In the genomic region with DNA sequence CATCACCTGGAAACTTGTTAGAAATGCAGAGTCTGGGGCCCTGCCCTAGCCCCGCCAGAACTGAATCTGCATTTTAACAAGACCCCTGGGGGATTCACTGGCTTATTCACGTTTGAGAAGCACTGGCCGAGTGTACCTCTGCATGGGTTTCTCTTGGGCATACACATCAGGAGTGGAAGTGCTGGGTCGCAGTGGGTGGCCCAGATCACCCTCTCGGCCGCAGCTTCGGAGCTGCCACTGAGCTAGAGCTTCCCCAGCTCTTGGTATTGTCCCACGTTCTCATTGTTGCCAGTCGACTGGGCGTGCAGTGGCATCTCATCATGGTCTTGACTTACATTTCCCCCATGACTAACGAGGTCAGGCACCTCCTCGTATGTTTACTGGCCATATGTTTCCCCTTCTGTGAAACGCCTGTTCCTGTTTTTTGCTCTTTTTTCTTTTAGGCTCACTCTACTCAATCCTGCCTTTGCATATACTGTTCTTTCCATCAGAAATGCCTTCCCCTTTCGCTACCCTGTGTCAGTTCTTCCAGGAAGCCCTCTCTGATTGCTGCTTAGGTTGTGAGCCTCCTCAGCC, we compare ENCODE assay signal across 31 cellular contexts. TPM values are rescaled to one million over a fixed set of nuclear protein-coding genes. Genes with fewer than 3 reads are reported as not detected.
DNase-seq lines count a peak whose midpoint lies in the region; FAIRE-seq and TF ChIP-seq lines count a peak whose summit lies in the region.
"Had no signal": no experiment of that assay in that cellular context is flagged by ENCODE, and none has a peak within 500 bp of the region (broad histone marks: within the 10 kb centered on the region; RNA-seq: fewer than 3 reads in every experiment).

No MANE protein-coding gene starts in this region.

- no peak overlapping the region for H3K4me3 Mint-ChIP-seq in MCF 10A (ENCODE audit: unreplicated experiment)
- H3K4me3 Mint-ChIP-seq: central memory CD8-positive, alpha-beta T cell; HFFc6; natural killer cell; stimulated activated memory B cell treated with anti-CD40 and anti-IgM and Interleukin-4, amounts not matched to agents 10 μg/mL and 1 μg/mL and 100 μg/mL, for 72 hours had no signal

- no peak overlapping the region for H2BK20ac ChIP-seq in H1 (ENCODE audit: low read length)

- peaks cover 14% of the 10 kb centered on the region; the same call in 1 of the 2 replicates for H3K23me2 ChIP-seq in H1 (ENCODE audit: low read depth, low read length)

- H3K56ac ChIP-seq in H1 (replicated peaks; ENCODE audit: insufficient read length, low read depth, low read length): no peak overlapping the region

- H3K79me1 ChIP-seq in H1 (ENCODE audit: low read depth, low read length): no peaks in the 10 kb centered on the region

- H3K36me3 Mint-ChIP-seq in MCF 10A (ENCODE audit: insufficient read depth, unreplicated experiment): no peaks in the 10 kb centered on the region
- H3K36me3 Mint-ChIP-seq: natural killer cell; stimulated activated memory B cell treated with anti-CD40 and anti-IgM and Interleukin-4, amounts not matched to agents 10 μg/mL and 1 μg/mL and 100 μg/mL, for 72 hours had no signal

- no peak overlapping the region for H3K27ac ChIP-seq in H1 (ENCODE audit: low read depth, low read length)
- H3K27ac ChIP-seq in OCI-LY7 (ENCODE audit: low read depth, low read length, poor library complexity, severe bottlenecking): no peak overlapping the region
- H3K27ac ChIP-seq: 22Rv1, body of pancreas, esophagus muscularis mucosa, heart right ventricle, RWPE1, WERI-Rb-1 had no signal

- TF ChIP-seq EP300 in H1 (IDR thresholded peaks at IDR 0.05; ENCODE audit: borderline replicate concordance in 1 of 2, low read depth in 2 of 2, low read length in 2 of 2): no peak

- no peak overlapping the region for H4K91ac ChIP-seq in H1 (replicated peaks; ENCODE audit: insufficient read length, low read length)

- H2BK120ac ChIP-seq in H1 (replicated peaks; ENCODE audit: low read depth, low read length): no peak overlapping the region

- H4K5ac ChIP-seq in H1 (ENCODE audit: insufficient read length, low read depth, low read length): no peak overlapping the region

- H2BK15ac ChIP-seq in H1 (ENCODE audit: low read length): no peak overlapping the region

- H2BK12ac ChIP-seq in H1 (ENCODE audit: low read depth, low read length): no peak overlapping the region

- no peak for TF ChIP-seq POLR2A in H1 (IDR thresholded peaks at IDR 0.05; ENCODE audit: control extremely low read depth in 1 of 2, low read depth in 2 of 2, low read length in 2 of 2)

- H3K4ac ChIP-seq in H1 (replicated peaks; ENCODE audit: insufficient read length, low read depth, low read length): no peak overlapping the region

- H3K9me3 Mint-ChIP-seq in MCF 10A (ENCODE audit: unreplicated experiment): no peaks in the 10 kb centered on the region
- H3K9me3 Mint-ChIP-seq: activated T-helper 2 cell treated with anti-CD3 and anti-CD28 coated beads, Interferon-gamma antibody, Interleukin-2, Interleukin-4, amounts not matched to agents 10 μg/mL and 5 μg/mL and 100 μg/mL, durations not matched to agents 14 hours and 24 hours and 36 hours; central memory CD8-positive, alpha-beta T cell; HFFc6; natural killer cell; stimulated activated memory B cell treated with anti-CD40 and anti-IgM and Interleukin-4, amounts not matched to agents 10 μg/mL and 1 μg/mL and 100 μg/mL, for 72 hours had no signal

- POLR2A ChIA-PET in H1 (lab: Charles Lee; ENCODE audit: partially characterized antibody) (interaction anchor here (1.5 kb wide), 1 partner anchor 66 kb away, joined by 3 read pairs; a partner anchor contains a TSS), MCF 10A (lab: Yijun Ruan, JAX) (interaction anchor here (0.6 kb wide), 1 partner anchor 458 kb away, joined by 3 read pairs; no protein-coding TSS in a partner anchor), OCI-LY7 (lab: Charles Lee) (interaction anchor here (0.7 kb wide), 1 partner anchor 169 kb away, joined by 4 read pairs; no protein-coding TSS in a partner anchor)

- no peaks in the 10 kb centered on the region for H3K79me2 ChIP-seq in H1 (ENCODE audit: control insufficient read depth in 1 of 2, insufficient read depth in 2 of 2, low read length in 2 of 2)
- no peaks in the 10 kb centered on the region for H3K79me2 ChIP-seq in OCI-LY7 (ENCODE audit: insufficient read depth, low read depth, low read length)

- peaks cover 88% of the 10 kb centered on the region for H3K27me3 Mint-ChIP-seq in MCF 10A (ENCODE audit: insufficient read depth, unreplicated experiment)

- H2AK5ac ChIP-seq in H1 (ENCODE audit: low read depth, low read length): no peak overlapping the region

- H2AFZ ChIP-seq in H1 (ENCODE audit: low read length): no peak overlapping the region
- no peak overlapping the region for H2AFZ ChIP-seq in OCI-LY7 (ENCODE audit: low read length)

- CTCF ChIA-PET in H1 (lab: Charles Lee; ENCODE audit: partially characterized antibody) (interaction anchor here (0.8 to 0.9 kb wide), 2 partner anchors 96 to 137 kb away, joined by 3 to 4 read pairs; no protein-coding TSS in a partner anchor), MCF 10A (lab: Yijun Ruan, JAX) (no interaction called here), OCI-LY7 (lab: Charles Lee; ENCODE audit: unreplicated experiment) (no interaction called here)

- BruUV-seq in MCF 10A (replicated peaks; lab: Mats Ljungman, UMichigan) (no TSS peak), OCI-LY7 (replicated peaks; lab: Mats Ljungman, UMichigan) (no TSS peak)

- intact Hi-C loops in MCF 10A (cut with micrococcal nuclease) (no loop called here), OCI-LY7 (cut with micrococcal nuclease; ENCODE audit: unreplicated experiment) (no loop called here)

- no peak overlapping the region for H4K8ac ChIP-seq in H1 (ENCODE audit: extremely low read depth, insufficient read depth, low read length)

- H3K9me2 ChIP-seq in OCI-LY7 (ENCODE audit: insufficient read depth, low read length): no peaks in the 10 kb centered on the region

- H3K9me3 ChIP-seq in H1 (ENCODE audit: insufficient read depth in 2 of 2, low read depth in 1 of 2, low read length in 1 of 2) (no peaks in the 10 kb centered on the region), OCI-LY7 (ENCODE audit: low read length) (no peaks in the 10 kb centered on the region)
- H3K9me3 ChIP-seq: body of pancreas, esophagus muscularis mucosa, heart right ventricle had no signal

- peaks cover 0 to 30% (median 20%) of the 10 kb centered on the region in 4 experiments; a peak in 6 of 7 replicates for H3K27me3 ChIP-seq in H1 (replicated peaks in 1 of 4; ENCODE audit: control insufficient read depth in 3 of 4, extremely low read depth in 1 of 4, insufficient read depth in 3 of 4, low read length in 3 of 4)

- no peak overlapping the region for H3K14ac ChIP-seq in H1 (ENCODE audit: insufficient read length)

- H3K9ac ChIP-seq in H1 (replicated peaks in 1 of 4; ENCODE audit: extremely low read depth in 1 of 4, low read depth in 3 of 4, low read length in 3 of 4): no peak overlapping the region

- H4K20me1 ChIP-seq in H1 (replicated peaks in 1 of 2; ENCODE audit: control insufficient read depth in 1 of 2, insufficient read depth in 2 of 2, low read length in 2 of 2) (peaks cover 2 to 5% of the 10 kb centered on the region in 2 experiments), OCI-LY7 (ENCODE audit: insufficient read depth, low read length) (no peaks in the 10 kb centered on the region)

- 49% methylated on average over 14 of the region's 14 CpGs; no CpG with 5 or more reads in 1 of the 2 experiments for WGBS in H1 (ENCODE audit: extremely low coverage in 1 of 2, insufficient coverage in 1 of 2, insufficient read length in 1 of 2, insufficient replicate concordance in 2 of 2, low coverage in 1 of 2, low lambda C conversion rate in 2 of 2, missing lambda C conversion rate in 1 of 2), 2 experiments

- no peak overlapping the region for H3K18ac ChIP-seq in H1 (ENCODE audit: extremely low read depth, low read length)

- H3K4me3 ChIP-seq in H1 (ENCODE audit: extremely low read depth in 1 of 4, insufficient read depth in 2 of 4, low read depth in 3 of 4, low read length in 4 of 4) (no peak overlapping the region), OCI-LY7 (ENCODE audit: low read depth, low read length, poor library complexity, severe bottlenecking) (no peak overlapping the region)
- H3K4me3 ChIP-seq: body of pancreas, esophagus muscularis mucosa, heart right ventricle had no signal

- H3K36me3 ChIP-seq in H1 (ENCODE audit: control insufficient read depth in 2 of 4, insufficient read depth in 4 of 4, low read length in 3 of 4) (no peaks in the 10 kb centered on the region), OCI-LY7 (ENCODE audit: insufficient read depth, low read length) (no peaks in the 10 kb centered on the region)
- H3K36me3 ChIP-seq: esophagus muscularis mucosa, heart right ventricle, WERI-Rb-1 had no signal

- FAIRE-seq in H1 (lab: Jason Lieb, UNC): no peak
- FAIRE-seq: G401.6 had no signal

- TF ChIP-seq RAD21 in H1 (IDR thresholded peaks at IDR 0.05 in 1 of 2, conservative IDR thresholded peaks at IDR 0.05 in 1 of 2; ENCODE audit: low read depth in 2 of 2, low read length in 2 of 2): no peak

- TF ChIP-seq CTCF in H1 (IDR thresholded peaks at IDR 0.05; ENCODE audit: control extremely low read depth in 1 of 3, insufficient read depth in 1 of 3, low read depth in 1 of 3, low read length in 3 of 3): no peak
- TF ChIP-seq CTCF in MCF 10A (IDR thresholded peaks at IDR 0.05; ENCODE audit: unreplicated experiment): no peak
- no peak for TF ChIP-seq CTCF in OCI-LY7 (conservative IDR thresholded peaks at IDR 0.05; ENCODE audit: low read length)

- H3K4me1 ChIP-seq in H1 (replicated peaks in 1 of 4; ENCODE audit: control insufficient read depth in 3 of 4, insufficient read depth in 4 of 4, low read length in 3 of 4): peaks cover 0 to 9% (median 4%) of the 10 kb centered on the region in 4 experiments; a peak in 6 of 7 replicates
- H3K4me1 ChIP-seq in OCI-LY7 (ENCODE audit: insufficient read depth, low read length, poor library complexity, severe bottlenecking): no peaks in the 10 kb centered on the region

- H3K23ac ChIP-seq in H1 (ENCODE audit: insufficient read length): no peak overlapping the region

- 0 out of 2 replicates have a peak overlapping the region, but pooled peaks have one; percentile 3 for H2BK5ac ChIP-seq in H1 (ENCODE audit: low read depth, low read length)

- H3K4me2 ChIP-seq in H1 (ENCODE audit: insufficient read depth in 1 of 2, low read depth in 2 of 2, low read length in 2 of 2): no peak overlapping the region
- no peak overlapping the region for H3K4me2 ChIP-seq in OCI-LY7 (ENCODE audit: low read length)

- no peaks in the 10 kb centered on the region for H3K4me1 Mint-ChIP-seq in MCF 10A (ENCODE audit: insufficient read depth, unreplicated experiment)
- H3K4me1 Mint-ChIP-seq: central memory CD8-positive, alpha-beta T cell had no signal

- H3K27ac Mint-ChIP-seq in MCF 10A (ENCODE audit: low read depth, unreplicated experiment): no peak overlapping the region
- H3K27ac Mint-ChIP-seq: activated T-helper 2 cell treated with anti-CD3 and anti-CD28 coated beads, Interferon-gamma antibody, Interleukin-2, Interleukin-4, amounts not matched to agents 10 μg/mL and 5 μg/mL and 100 μg/mL, durations not matched to agents 14 hours and 24 hours and 36 hours; HFFc6; natural killer cell; stimulated activated memory B cell treated with anti-CD40 and anti-IgM and Interleukin-4, amounts not matched to agents 10 μg/mL and 1 μg/mL and 100 μg/mL, for 72 hours had no signal

- DNase-seq in NCI-H1694 treated with DMSO at 0.1 percent for 48 hours (lab: John Stamatoyannopoulos, UW): peak; percentile 5
- DNase-seq in NCI-H1694 (lab: John Stamatoyannopoulos, UW): no peak
- DNase-seq in MV-4-11 (lab: John Stamatoyannopoulos, UW): peak; percentile 57
- DNase-seq in H1 (ENCODE audit: low read depth in 1 of 2, low spot score in 2 of 2): no peak
- peak; percentile 63 for DNase-seq in pulmonary artery endothelial cell (ENCODE audit: low read depth, low spot score)
- DNase-seq in MCF 10A (ENCODE audit: unreplicated experiment): no peak
- no peak for DNase-seq in NCI-H146 (lab: John Stamatoyannopoulos, UW)
- DNase-seq in OCI-LY7 (ENCODE audit: low spot score): no peak
- DNase-seq: activated CD4-positive, alpha-beta T cell treated with anti-CD3 and anti-CD28 coated beads for 48 hours; activated CD8-positive, alpha-beta memory T cell treated with anti-CD3 and anti-CD28 coated beads for 24 hours; activated naive CD4-positive, alpha-beta T cell treated with anti-CD3 and anti-CD28 coated beads, Interleukin-2, amount 50 U/mL, for 16 hours; activated T-cell treated with anti-CD3 and anti-CD28 coated beads for 4 hours; body of pancreas; C1 segment of cervical spinal cord; heart right ventricle; HFFc6; natural killer cell; NCI-H2081; NCI-H226; NCI-H774; occipital lobe; substantia nigra; trophoblast cell; WERI-Rb-1 had no signal

RNA-seq across cellular contexts. Expression of a gene that starts 3.0 kb away (rescaled TPM):
- 57.2 and 61.8 TPM in 2 replicates for total RNA-seq in H1 (2021; fragmentation: NEBNext Ultra II Directional; extraction: Animal tissue kit (Norgen Biotek cat#: 25700))
- 41.2 and 81.9 TPM in 2 replicates for polyA plus RNA-seq in H1 (2011; rRNA removed)
- 38.1 TPM for polyA plus RNA-seq in H1 (2011; cell fraction: cytosol; rRNA removed)
- 82.7 TPM for polyA plus RNA-seq in H1 (2011; cell fraction: nucleus; rRNA removed)
- 43.5 to 57.6 TPM (median 49.1 TPM) in 4 replicates for polyA plus RNA-seq in H1 (2012, experiment 1 of 2)
- polyA plus RNA-seq in H1 (2012, experiment 2 of 2): 36.6 TPM
- 40.4 TPM for polyA plus RNA-seq in H1 (2013, experiment 1 of 2)
- 39.5 TPM for polyA plus RNA-seq in H1 (2013, experiment 2 of 2)
- 33.9 and 37.3 TPM in 2 replicates for polyA minus RNA-seq in H1 (2011; rRNA and poly(A)+ RNA removed)
- polyA minus RNA-seq in H1 (2011; cell fraction: cytosol; rRNA and poly(A)+ RNA removed): 84.8 TPM
- 50.5 TPM for polyA minus RNA-seq in H1 (2011; cell fraction: nucleus; rRNA and poly(A)+ RNA removed)
- 9.4 and 20.0 TPM in 2 replicates for total RNA-seq in pulmonary artery endothelial cell
- 80.3 and 87.6 TPM in 2 replicates for total RNA-seq in MCF 10A (2022)
- 7.7 and 17.8 TPM in 2 replicates for total RNA-seq in OCI-LY7 (2014; rRNA removed; shearing (Covaris generic))
- 41.6 and 49.9 TPM in 2 replicates for total RNA-seq in OCI-LY7 (2022)

Comparison
In these comparisons a context has a peak if more than half of its experiments do, and no peak if none do; other contexts are left out.
1. DNase-seq: peak in NCI-H1694 treated with DMSO at 0.1 percent for 48 hours (single experiment), MV-4-11 (single experiment) and pulmonary artery endothelial cell (single experiment); none in NCI-H1694 (single experiment), H1 (0 of 2), MCF 10A (single experiment), NCI-H146 (single experiment) and OCI-LY7 (single experiment).